Comparison of ENCODE assay signal across 1 cellular context in the genomic region with DNA sequence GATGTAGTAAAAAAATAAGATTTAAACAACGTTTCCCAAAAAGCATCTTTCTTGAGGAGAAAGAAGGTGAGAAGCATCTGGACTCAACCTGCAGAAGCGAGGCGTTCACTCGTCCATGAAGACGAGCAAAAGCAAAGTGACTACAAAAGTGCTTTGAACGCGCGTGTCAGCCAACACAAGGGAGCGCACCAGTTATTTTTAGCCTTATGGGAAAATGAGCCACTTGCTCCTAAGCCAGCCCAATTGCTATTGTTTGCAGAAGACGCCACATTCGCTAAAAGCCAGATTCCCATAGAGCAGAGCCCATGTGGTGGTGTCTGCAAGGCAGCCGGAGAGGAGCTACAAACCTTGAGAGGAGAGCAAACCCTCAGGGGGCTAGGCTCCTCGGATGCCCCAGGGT.
TF ChIP-seq lines count a peak whose summit lies in the region.

No MANE protein-coding gene starts in this region.

TF ChIP-seq in neural cell, 6 proteins besides CTCF, POLR2A, EP300 and RAD21 (continued from another document):
- no peak for TF ChIP-seq EZH2 (IDR thresholded peaks at IDR 0.05; ENCODE audit: borderline replicate concordance, insufficient read depth, low read length, poor library complexity, severe bottlenecking)
